Comparison of ENCODE assay signal across 8 cellular contexts in the genomic region with DNA sequence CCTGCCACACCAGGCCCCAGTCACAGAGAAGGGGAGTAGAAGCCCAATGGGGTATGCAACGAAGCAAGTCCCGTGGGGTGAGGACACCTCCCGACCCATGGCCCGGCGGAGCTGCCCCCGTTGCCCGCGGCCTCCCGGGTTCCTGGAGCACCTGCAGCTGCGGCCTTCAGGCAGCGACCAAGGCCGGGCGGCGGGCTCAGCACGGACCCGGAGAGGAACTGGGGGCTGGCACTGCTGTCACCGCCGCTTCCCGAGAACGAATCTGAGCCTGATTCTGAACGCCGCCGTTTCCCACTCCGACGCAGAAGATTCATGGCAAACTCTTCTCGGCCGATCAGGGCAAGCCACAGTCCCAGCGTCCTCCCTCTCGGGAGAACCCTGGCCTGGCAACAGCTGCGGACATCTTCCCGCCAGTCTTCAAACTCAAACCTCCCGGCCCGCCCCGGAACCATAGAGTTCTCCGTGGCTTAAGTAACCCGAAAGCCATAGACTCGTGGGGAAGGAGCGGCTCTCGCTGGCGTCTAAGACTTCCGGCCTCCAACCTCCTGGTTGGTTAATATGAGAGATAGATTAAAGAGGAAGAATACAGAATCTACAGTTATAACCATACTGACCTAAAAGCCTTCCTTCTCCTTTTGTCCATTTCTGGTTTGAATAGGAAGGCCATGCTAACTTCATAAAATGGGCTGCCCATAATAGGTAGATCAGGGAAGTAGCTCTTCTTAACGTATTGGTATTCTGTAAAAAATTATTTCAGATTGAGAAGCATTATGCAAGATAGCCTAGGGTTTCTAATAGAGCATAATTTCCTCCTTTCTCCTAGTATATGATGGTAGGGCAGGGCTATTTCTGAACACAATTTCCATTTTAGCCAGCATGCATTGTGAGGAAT. TPM values are rescaled to one million over a fixed set of nuclear protein-coding genes. Genes with fewer than 3 reads are reported as not detected.
DNase-seq lines count a peak whose midpoint lies in the region; ATAC-seq, FAIRE-seq and TF ChIP-seq lines count a peak whose summit lies in the region.

A gene (minus strand): TSS at position 425 of the 892 bp plus-strand sequence. CDS start 111 bp downstream, at position 314.

- peak within 1 kb of the TSS; percentile 87 to 98 (median 96) for H3K27ac Mint-ChIP-seq in brain

- H3K9me3 Mint-ChIP-seq in brain: no peaks in the 10 kb centered on the region

- in situ Hi-C loops in gastrocnemius medialis (cut with MboI; ENCODE audit: low sequenced_read_pairs in 4 of 4): loop anchor here (5.0 to 25.0 kb wide), 7 partner anchors 291 to 1141 kb away; a partner anchor contains a TSS

- no CpG with 5 or more reads among the region's 42 CpGs for WGBS in iPS DF 6.9 (ENCODE audit: insufficient coverage, insufficient read length)

- peaks cover 7% of the 10 kb centered on the region for H3K27me3 Mint-ChIP-seq in brain

- FAIRE-seq in TTC549 (lab: Jason Lieb, UNC): peak; percentile 92

- peak; percentile 72 for ATAC-seq in GM18520 (IDR thresholded peaks at IDR 0.05; ENCODE audit: unreplicated experiment)
- peak; percentile 73 for ATAC-seq in HG03064 (IDR thresholded peaks at IDR 0.05; ENCODE audit: low read depth, unreplicated experiment)
- ATAC-seq in gastrocnemius medialis: peak; percentile 99

- no peak for TF ChIP-seq POLR2A in gastrocnemius medialis (IDR thresholded peaks at IDR 0.05)

- DNase-seq in NCI-H2107 treated with DMSO at 0.1 percent for 48 hours (lab: John Stamatoyannopoulos, UW; ENCODE audit: unreplicated experiment) (peak; percentile 95), iPS DF 6.9 (ENCODE audit: low read depth, low spot score) (peak; percentile 68), gastrocnemius medialis (peak; percentile 82 to 88)

- H3K36me3 ChIP-seq in iPS DF 6.9 (ENCODE audit: control insufficient read depth, insufficient read depth, low read length): peaks cover 3% of the 10 kb centered on the region; the same call in 1 of the 2 replicates
- no peaks in the 10 kb centered on the region for H3K36me3 ChIP-seq in gastrocnemius medialis

- H3K27me3 ChIP-seq in iPS DF 6.9 (ENCODE audit: control insufficient read depth, insufficient read depth, low read length): no peaks in the 10 kb centered on the region
- H3K27me3 ChIP-seq in gastrocnemius medialis: no peaks in the 10 kb centered on the region

- H3K27ac ChIP-seq in 22Rv1 (peak within 1 kb of the TSS; percentile 70), iPS DF 6.9 (ENCODE audit: low read length) (no peak within 1 kb of the TSS), gastrocnemius medialis (peak within 1 kb of the TSS; percentile 70 to 87 (median 78))

- H3K4me3 Mint-ChIP-seq in brain: peak within 1 kb of the TSS; percentile 88 to 96 (median 92)

- no peak for TF ChIP-seq CTCF in 22Rv1 (IDR thresholded peaks at IDR 0.05)
- TF ChIP-seq CTCF in brain (conservative IDR thresholded peaks at IDR 0.05): no peak
- TF ChIP-seq CTCF in gastrocnemius medialis (IDR thresholded peaks at IDR 0.05 in 4 of 5, conservative IDR thresholded peaks at IDR 0.05 in 1 of 5): no peak

- H3K4me1 ChIP-seq in iPS DF 6.9 (ENCODE audit: control insufficient read depth, insufficient read depth, low read length): no peaks in the 10 kb centered on the region
- peaks cover 3 to 7% of the 10 kb centered on the region in 2 donors for H3K4me1 ChIP-seq in gastrocnemius medialis

- intact Hi-C loops in gastrocnemius medialis (cut with DNase I; ENCODE audit: low total_unique reads): loop anchor here (1.0 to 10.0 kb wide), 8 partner anchors 47 to 1479 kb away; a partner anchor contains a TSS

- H3K4me1 Mint-ChIP-seq in brain: peaks cover 15% of the 10 kb centered on the region

- no peaks in the 10 kb centered on the region for H3K36me3 Mint-ChIP-seq in brain

- H3K9me3 ChIP-seq in iPS DF 6.9 (ENCODE audit: control insufficient read depth, insufficient read depth, low read length) (no peaks in the 10 kb centered on the region), gastrocnemius medialis (no peaks in the 10 kb centered on the region)

- H3K4me3 ChIP-seq in iPS DF 6.9 (ENCODE audit: low read length) (peak within 1 kb of the TSS; percentile 97), gastrocnemius medialis (peak within 1 kb of the TSS; percentile 60 to 80 (median 68))

RNA-seq across cellular contexts. Expression of the gene that starts here (rescaled TPM):
- 1.2 TPM for polyA plus RNA-seq in brain (ENCODE audit: insufficient read depth, low read depth, low replicate concordance)
- under 1 TPM in 3 of 4 donors, not detected in 1; 0.07 to 0.24 (median 0.18) TPM for total RNA-seq in gastrocnemius medialis

Comparison
In these comparisons a context has a peak if more than half of its experiments do, and no peak if none do; other contexts are left out.
1. Peak in DNase-seq, ATAC-seq, H3K4me3 ChIP-seq and H3K27ac ChIP-seq in gastrocnemius medialis; RNA of the gene not detected or under 1 TPM.